In the genomic region with DNA sequence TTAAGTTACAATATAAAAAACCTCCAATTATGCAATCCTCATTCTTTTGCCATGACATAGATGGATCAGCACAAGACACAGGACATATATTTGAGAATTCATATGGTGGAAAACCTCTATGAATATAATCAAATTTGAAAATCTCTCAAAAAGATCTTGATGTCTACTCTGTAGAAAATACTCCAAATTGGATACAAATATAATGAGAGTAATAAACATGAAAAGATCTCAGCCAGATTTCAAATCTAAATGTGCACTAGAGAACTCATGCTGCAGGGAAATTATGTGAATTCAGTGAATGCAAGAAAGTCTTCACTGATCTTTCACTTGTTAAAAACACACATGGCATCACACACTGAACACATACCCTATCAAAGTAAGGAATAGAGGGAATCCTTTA, we compare ENCODE assay signal across 31 cellular contexts. TPM values are rescaled to one million over a fixed set of nuclear protein-coding genes. Genes with fewer than 3 reads are reported as not detected.
"Had no signal": no experiment of that assay in that cellular context is flagged by ENCODE, and none has a peak within 500 bp of the region (broad histone marks: within the 10 kb centered on the region; RNA-seq: fewer than 3 reads in every experiment).

No MANE protein-coding gene starts in this region.

- DNase-seq: activated CD4-positive, alpha-beta T cell treated with anti-CD3 and anti-CD28 coated beads, Interleukin-2, amount 10 ng/mL, durations not matched to agents 24 days and 14 days; activated CD4-positive, alpha-beta T cell treated with anti-CD3 and anti-CD28 coated beads, Interleukin-2, amount 50 U/mL, for 4 hours; activated CD8-positive, alpha-beta T cell treated with anti-CD3 and anti-CD28 coated beads for 36 hours; activated gamma-delta T cell; activated naive CD4-positive, alpha-beta T cell treated with Interleukin-2 at 50 U/mL for 16 hours; activated T-cell treated with anti-CD3 and anti-CD28 coated beads, Interleukin-2, amount 50 U/mL, for 1 hour; activated T-cell treated with anti-CD3 and anti-CD28 coated beads, Interleukin-2, amount 50 U/mL, for 72 hours; anterior cingulate cortex; brain microvascular endothelial cell; central memory CD4-positive, alpha-beta T cell; NCI-H1092 treated with DMSO at 0.1 percent for 48 hours; NCI-H1417; NCI-H146; NCI-H187; NCI-H2029 treated with DMSO at 0.1 percent for 48 hours; NCI-H2107; NCI-H2171; NCI-H510A; NCI-H526; NCI-H748 treated with DMSO at 0.1 percent for 48 hours; NK-92 treated with Interleukin-12 subunit alpha and Interleukin-12 subunit beta, amount 100 ng/mL, for 24 hours; SHP77; SJCRH30 had no signal

- H3K4me3 ChIP-seq: SJCRH30, SK-N-MC had no signal

- H3K4me1 ChIP-seq: SJCRH30 had no signal

- H3K4me3 Mint-ChIP-seq: activated CD4-positive, alpha-beta T cell treated with anti-CD3 and anti-CD28 coated beads, Interleukin-2, amount 10 ng/mL, durations not matched to agents 24 days and 14 days; activated CD8-positive, alpha-beta T cell treated with anti-CD3 and anti-CD28 coated beads for 36 hours; activated naive CD4-positive, alpha-beta T cell treated with anti-CD3 and anti-CD28 coated beads, Interleukin-2, amount 50 U/mL, for 24 hours; activated T-cell treated with anti-CD3 and anti-CD28 coated beads, Interleukin-2, amount 50 U/mL, for 72 hours; T-helper 1 cell treated with Interleukin-12 subunit alpha and Interleukin-12 subunit beta and Interleukin-4 antibody, amounts not matched to agents 30 μg/mL and 1 μg/mL, for 36 hours; T-helper 2 cell treated with Interferon-gamma antibody and Interleukin-4, amounts not matched to agents 5 μg/mL and 100 μg/mL, for 36 hours had no signal

- H3K27me3 ChIP-seq: brain microvascular endothelial cell, SJCRH30 had no signal

- H3K27me3 Mint-ChIP-seq: activated CD4-positive, alpha-beta T cell treated with anti-CD3 and anti-CD28 coated beads, Interleukin-2, amount 10 ng/mL, durations not matched to agents 24 days and 14 days; activated CD8-positive, alpha-beta T cell treated with anti-CD3 and anti-CD28 coated beads for 36 hours; activated naive CD4-positive, alpha-beta T cell treated with anti-CD3 and anti-CD28 coated beads, Interleukin-2, amount 50 U/mL, for 24 hours had no signal

- H3K36me3 ChIP-seq: brain microvascular endothelial cell, SJCRH30 had no signal

- FAIRE-seq: TTC549 had no signal

- H3K27ac ChIP-seq: brain microvascular endothelial cell, SJCRH30, SK-N-MC had no signal

- H3K4me1 Mint-ChIP-seq: activated CD4-positive, alpha-beta T cell treated with anti-CD3 and anti-CD28 coated beads, Interleukin-2, amount 10 ng/mL, durations not matched to agents 24 days and 14 days; activated naive CD4-positive, alpha-beta T cell treated with anti-CD3 and anti-CD28 coated beads, Interleukin-2, amount 50 U/mL, for 24 hours had no signal

- ATAC-seq: activated CD8-positive, alpha-beta T cell treated with anti-CD3 and anti-CD28 coated beads for 36 hours; activated T-cell treated with anti-CD3 and anti-CD28 coated beads, Interleukin-2, amount 50 U/mL, for 72 hours; Panc1 had no signal

- H3K27ac Mint-ChIP-seq: activated CD4-positive, alpha-beta T cell treated with anti-CD3 and anti-CD28 coated beads, Interleukin-2, amount 10 ng/mL, durations not matched to agents 24 days and 14 days; activated CD8-positive, alpha-beta T cell treated with anti-CD3 and anti-CD28 coated beads for 36 hours; activated naive CD4-positive, alpha-beta T cell treated with anti-CD3 and anti-CD28 coated beads, Interleukin-2, amount 50 U/mL, for 24 hours; activated T-helper 2 cell treated with anti-CD3 and anti-CD28 coated beads, Interferon-gamma antibody, Interleukin-2, Interleukin-4, amounts not matched to agents 10 μg/mL and 5 μg/mL and 100 μg/mL, durations not matched to agents 14 hours and 24 hours and 36 hours; T-helper 1 cell treated with Interleukin-12 subunit alpha and Interleukin-12 subunit beta and Interleukin-4 antibody, amounts not matched to agents 30 μg/mL and 1 μg/mL, for 36 hours; T-helper 2 cell treated with Interferon-gamma antibody and Interleukin-4, amounts not matched to agents 5 μg/mL and 100 μg/mL, for 36 hours had no signal

RNA-seq across cellular contexts. Expression of gene PCDHB15, which starts 13.8 kb away (rescaled TPM):
- total RNA-seq: activated CD4-positive, alpha-beta T cell treated with anti-CD3 and anti-CD28 coated beads, Interleukin-2, amount 10 ng/mL, durations not matched to agents 24 days and 14 days; activated CD8-positive, alpha-beta memory T cell treated with anti-CD3 and anti-CD28 coated beads for 36 hours; activated CD8-positive, alpha-beta T cell treated with anti-CD3 and anti-CD28 coated beads for 36 hours; activated T-cell treated with anti-CD3 and anti-CD28 coated beads, Interleukin-2, amount 50 U/mL, for 72 hours; activated T-helper 2 cell treated with anti-CD3 and anti-CD28 coated beads, Interferon-gamma antibody, Interleukin-2, Interleukin-4, amounts not matched to agents 10 μg/mL and 5 μg/mL and 100 μg/mL, durations not matched to agents 14 hours and 24 hours and 36 hours had no signal

RNA-seq across cellular contexts. Expression of gene PCDHB14, which starts 35.8 kb away (rescaled TPM):
- total RNA-seq: activated CD4-positive, alpha-beta T cell treated with anti-CD3 and anti-CD28 coated beads, Interleukin-2, amount 10 ng/mL, durations not matched to agents 24 days and 14 days; activated CD8-positive, alpha-beta memory T cell treated with anti-CD3 and anti-CD28 coated beads for 36 hours; activated CD8-positive, alpha-beta T cell treated with anti-CD3 and anti-CD28 coated beads for 36 hours; activated T-cell treated with anti-CD3 and anti-CD28 coated beads, Interleukin-2, amount 50 U/mL, for 72 hours; activated T-helper 2 cell treated with anti-CD3 and anti-CD28 coated beads, Interferon-gamma antibody, Interleukin-2, Interleukin-4, amounts not matched to agents 10 μg/mL and 5 μg/mL and 100 μg/mL, durations not matched to agents 14 hours and 24 hours and 36 hours had no signal

RNA-seq across cellular contexts. Expression of gene SLC25A2, which starts 44.9 kb away (rescaled TPM):
- total RNA-seq: SJCRH30 had no signal

RNA-seq across cellular contexts. Expression of gene PCDHB13, which starts 45.2 kb away (rescaled TPM):
- total RNA-seq: activated CD8-positive, alpha-beta memory T cell treated with anti-CD3 and anti-CD28 coated beads for 36 hours; activated CD8-positive, alpha-beta T cell treated with anti-CD3 and anti-CD28 coated beads for 36 hours; activated T-cell treated with anti-CD3 and anti-CD28 coated beads, Interleukin-2, amount 50 U/mL, for 72 hours had no signal

RNA-seq across cellular contexts. Expression of gene PCDHB12, which starts 50.4 kb away (rescaled TPM):
- total RNA-seq: activated CD4-positive, alpha-beta T cell treated with anti-CD3 and anti-CD28 coated beads, Interleukin-2, amount 10 ng/mL, durations not matched to agents 24 days and 14 days; activated CD8-positive, alpha-beta memory T cell treated with anti-CD3 and anti-CD28 coated beads for 36 hours; activated CD8-positive, alpha-beta T cell treated with anti-CD3 and anti-CD28 coated beads for 36 hours; activated T-cell treated with anti-CD3 and anti-CD28 coated beads, Interleukin-2, amount 50 U/mL, for 72 hours; activated T-helper 2 cell treated with anti-CD3 and anti-CD28 coated beads, Interferon-gamma antibody, Interleukin-2, Interleukin-4, amounts not matched to agents 10 μg/mL and 5 μg/mL and 100 μg/mL, durations not matched to agents 14 hours and 24 hours and 36 hours had no signal
